Comparison of ENCODE assay signal across 8 cellular contexts in the genomic region with DNA sequence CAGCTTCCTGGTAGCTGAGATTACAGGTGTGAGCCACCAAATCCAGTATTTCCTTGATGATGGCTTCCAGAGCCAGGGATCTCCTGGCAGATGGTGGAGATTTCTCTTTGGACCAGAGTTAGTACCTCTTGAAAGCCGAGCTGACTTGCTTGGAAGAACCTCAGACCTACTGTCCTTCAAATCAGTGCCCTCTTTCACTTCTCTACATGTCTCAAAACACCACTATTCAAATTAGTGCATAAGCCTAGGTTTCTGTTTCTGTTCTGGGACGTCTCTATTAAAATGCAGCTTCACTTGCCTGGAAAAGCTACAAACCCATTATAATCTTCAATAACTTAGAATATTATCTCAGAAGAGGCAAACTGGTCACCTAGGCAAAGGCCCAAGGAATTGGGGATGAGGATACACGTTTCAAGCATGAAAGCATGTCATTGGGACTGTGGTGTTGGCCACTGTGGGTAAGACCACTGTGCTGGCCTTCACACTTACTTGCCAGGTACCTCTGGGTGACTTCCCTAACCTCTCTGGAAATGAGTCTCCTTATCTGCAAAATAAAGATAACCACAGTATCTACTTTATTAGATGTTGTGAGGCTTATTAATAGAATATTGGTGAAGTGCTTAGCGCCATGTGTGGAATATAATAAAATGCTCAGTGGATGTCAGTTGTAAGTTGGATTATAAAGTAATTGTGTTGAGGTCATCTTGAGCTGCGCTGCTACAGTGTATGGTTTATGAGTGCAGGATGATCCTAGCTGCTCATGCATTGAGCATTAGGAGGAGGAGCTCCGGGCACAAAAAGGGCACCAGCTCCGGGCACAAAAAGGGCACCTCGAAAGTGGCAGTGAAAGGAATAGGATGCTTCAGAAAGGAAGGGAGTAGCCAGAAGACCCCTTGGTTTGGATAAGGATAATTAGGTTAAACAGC.
DNase-seq lines count a peak whose midpoint lies in the region; ATAC-seq and TF ChIP-seq lines count a peak whose summit lies in the region.

No MANE protein-coding gene starts in this region.

- CTCF ChIA-PET in activated B cell treated with CpG ODN at 0.5 μM for 24 hours (lab: Charles Lee), result interaction anchor here (0.6 to 1.4 kb wide), 4 partner anchors 11 to 45 kb away, joined by 3 to 4 read pairs (median 3); no protein-coding TSS in a partner anchor

- peak overlapping the region; percentile 13 for H3K4me3 Mint-ChIP-seq in activated CD4-positive, alpha-beta T cell treated with anti-CD3 and anti-CD28 coated beads, Interleukin-2, amount 10 ng/mL, durations not matched to agents 24 days and 14 days
- H3K4me3 Mint-ChIP-seq in activated B cell treated with CpG ODN at 0.5 μM for 24 hours, result peak overlapping the region; percentile 72
- peak overlapping the region; percentile 23 for H3K4me3 Mint-ChIP-seq in stimulated activated naive CD8-positive, alpha-beta T cell treated with anti-CD3 and anti-CD28 coated beads, Interleukin-15, Interleukin-2, amounts not matched to agents 100 ng/mL and 50 ng/mL, for 24 hours

- H3K4me1 Mint-ChIP-seq in activated CD4-positive, alpha-beta T cell treated with anti-CD3 and anti-CD28 coated beads, Interleukin-2, amount 10 ng/mL, durations not matched to agents 24 days and 14 days, result peaks cover 66% of the 10 kb centered on the region
- H3K4me1 Mint-ChIP-seq in activated B cell treated with CpG ODN at 0.5 μM for 24 hours, result peaks cover 90% of the 10 kb centered on the region
- H3K4me1 Mint-ChIP-seq in stimulated activated naive CD8-positive, alpha-beta T cell treated with anti-CD3 and anti-CD28 coated beads, Interleukin-15, Interleukin-2, amounts not matched to agents 100 ng/mL and 50 ng/mL, for 24 hours (ENCODE audit: low read depth), result peaks cover 95% of the 10 kb centered on the region

- no peak for TF ChIP-seq CTCF in activated B cell treated with CpG ODN at 0.5 μM for 24 hours (IDR thresholded peaks at IDR 0.05)

- intact Hi-C loops in activated CD4-positive, alpha-beta T cell treated with anti-CD3 and anti-CD28 coated beads, Interleukin-2, amount 10 ng/mL, durations not matched to agents 24 days and 14 days (cut with micrococcal nuclease), result no loop called here
- intact Hi-C loops in activated B cell treated with CpG ODN at 0.5 μM for 24 hours (cut with micrococcal nuclease), result loop anchor here (1.0 to 5.0 kb wide), 5 partner anchors 11 to 1834 kb away; no protein-coding TSS in a partner anchor

- DNase-seq in activated CD4-positive, alpha-beta T cell treated with anti-CD3 and anti-CD28 coated beads, Interleukin-2, amount 10 ng/mL, durations not matched to agents 24 days and 14 days, result no peak
- no peak for DNase-seq in activated CD4-positive, alpha-beta T cell treated with anti-CD3 and anti-CD28 coated beads, Interleukin-2, amount 50 U/mL, for 1 hour
- DNase-seq in activated B cell treated with CpG ODN at 0.5 μM for 24 hours, result no peak
- DNase-seq in OCI-M1 (lab: John Stamatoyannopoulos, UW), result no peak
- DNase-seq in NCI-H2171 treated with DMSO at 0.1 percent for 48 hours (lab: John Stamatoyannopoulos, UW), result no peak
- DNase-seq in NCI-H2107 treated with DMSO at 0.1 percent for 48 hours (lab: John Stamatoyannopoulos, UW; ENCODE audit: unreplicated experiment), result no peak

- H3K9me3 Mint-ChIP-seq in activated CD4-positive, alpha-beta T cell treated with anti-CD3 and anti-CD28 coated beads, Interleukin-2, amount 10 ng/mL, durations not matched to agents 24 days and 14 days, result no peaks in the 10 kb centered on the region
- H3K9me3 Mint-ChIP-seq in activated B cell treated with CpG ODN at 0.5 μM for 24 hours, result peaks cover 4% of the 10 kb centered on the region
- no peaks in the 10 kb centered on the region for H3K9me3 Mint-ChIP-seq in stimulated activated naive CD8-positive, alpha-beta T cell treated with anti-CD3 and anti-CD28 coated beads, Interleukin-15, Interleukin-2, amounts not matched to agents 100 ng/mL and 50 ng/mL, for 24 hours

- H3K27me3 Mint-ChIP-seq in activated CD4-positive, alpha-beta T cell treated with anti-CD3 and anti-CD28 coated beads, Interleukin-2, amount 10 ng/mL, durations not matched to agents 24 days and 14 days, result no peaks in the 10 kb centered on the region
- H3K27me3 Mint-ChIP-seq in activated B cell treated with CpG ODN at 0.5 μM for 24 hours, result no peaks in the 10 kb centered on the region
- no peaks in the 10 kb centered on the region for H3K27me3 Mint-ChIP-seq in stimulated activated naive CD8-positive, alpha-beta T cell treated with anti-CD3 and anti-CD28 coated beads, Interleukin-15, Interleukin-2, amounts not matched to agents 100 ng/mL and 50 ng/mL, for 24 hours

- H3K27ac Mint-ChIP-seq in activated CD4-positive, alpha-beta T cell treated with anti-CD3 and anti-CD28 coated beads, Interleukin-2, amount 10 ng/mL, durations not matched to agents 24 days and 14 days, result peak overlapping the region; percentile 35
- H3K27ac Mint-ChIP-seq in activated B cell treated with CpG ODN at 0.5 μM for 24 hours, result peak overlapping the region; percentile 90
- H3K27ac Mint-ChIP-seq in stimulated activated naive CD8-positive, alpha-beta T cell treated with anti-CD3 and anti-CD28 coated beads, Interleukin-15, Interleukin-2, amounts not matched to agents 100 ng/mL and 50 ng/mL, for 24 hours, result peak overlapping the region; percentile 69

- ATAC-seq in HG02840 (IDR thresholded peaks at IDR 0.05; ENCODE audit: low FRiP score, unreplicated experiment) (peak; percentile 85), activated B cell treated with CpG ODN at 0.5 μM for 24 hours (ENCODE audit: low read depth) (peak; percentile 74)

- peaks cover 32% of the 10 kb centered on the region for H3K36me3 Mint-ChIP-seq in activated CD4-positive, alpha-beta T cell treated with anti-CD3 and anti-CD28 coated beads, Interleukin-2, amount 10 ng/mL, durations not matched to agents 24 days and 14 days (ENCODE audit: low read depth)
- H3K36me3 Mint-ChIP-seq in activated B cell treated with CpG ODN at 0.5 μM for 24 hours (ENCODE audit: low read depth), result peaks cover 16% of the 10 kb centered on the region
- peaks cover 26% of the 10 kb centered on the region for H3K36me3 Mint-ChIP-seq in stimulated activated naive CD8-positive, alpha-beta T cell treated with anti-CD3 and anti-CD28 coated beads, Interleukin-15, Interleukin-2, amounts not matched to agents 100 ng/mL and 50 ng/mL, for 24 hours (ENCODE audit: low read depth)

- POLR2A ChIA-PET in activated B cell treated with CpG ODN at 0.5 μM for 24 hours (lab: Charles Lee), result interaction anchor here (0.6 to 2.4 kb wide), 15 partner anchors 9 to 83 kb away, joined by 3 to 21 read pairs (median 5); no protein-coding TSS in a partner anchor

Comparison
In these comparisons a context has a peak if more than half of its experiments do, and no peak if none do; other contexts are left out.
1. H3K27ac Mint-ChIP-seq: peak in every context shown above with its lines; median percentile 90 in activated B cell treated with CpG ODN at 0.5 μM for 24 hours; 69 in stimulated activated naive CD8-positive, alpha-beta T cell treated with anti-CD3 and anti-CD28 coated beads, Interleukin-15, Interleukin-2, amounts not matched to agents 100 ng/mL and 50 ng/mL, for 24 hours; 35 in activated CD4-positive, alpha-beta T cell treated with anti-CD3 and anti-CD28 coated beads, Interleukin-2, amount 10 ng/mL, durations not matched to agents 24 days and 14 days.
2. H3K4me3 Mint-ChIP-seq: peak in every context shown above with its lines; median percentile 72 in activated B cell treated with CpG ODN at 0.5 μM for 24 hours; 23 in stimulated activated naive CD8-positive, alpha-beta T cell treated with anti-CD3 and anti-CD28 coated beads, Interleukin-15, Interleukin-2, amounts not matched to agents 100 ng/mL and 50 ng/mL, for 24 hours; 13 in activated CD4-positive, alpha-beta T cell treated with anti-CD3 and anti-CD28 coated beads, Interleukin-2, amount 10 ng/mL, durations not matched to agents 24 days and 14 days.